ENCODE assay signal across 1 cellular context in the genomic region with DNA sequence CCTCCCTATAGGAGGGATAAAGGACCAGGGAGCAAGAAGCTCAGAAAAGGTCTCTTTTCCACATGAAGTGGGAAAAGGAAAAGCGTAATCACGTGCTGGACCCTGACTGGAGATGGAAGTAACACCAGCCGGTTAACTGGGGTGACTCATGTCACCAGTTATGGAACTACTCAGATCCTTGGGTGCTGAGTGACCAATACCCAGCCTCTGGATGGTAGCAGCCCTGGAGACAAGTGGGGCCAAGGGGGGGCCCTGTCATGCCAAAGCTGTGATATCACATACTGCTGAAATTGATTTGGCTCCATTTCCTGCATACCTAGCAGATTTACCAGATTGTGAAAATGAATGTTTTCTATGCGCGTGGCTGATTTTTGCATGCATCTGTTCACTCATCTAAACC.
TF ChIP-seq lines count a peak whose summit lies in the region.

No MANE protein-coding gene starts in this region.

TF ChIP-seq in SK-N-SH, 30 proteins besides CTCF, POLR2A, EP300 and RAD21:
- TF ChIP-seq TCF12 (IDR thresholded peaks at IDR 0.05) (peak; percentile 72), ELF1 (IDR thresholded peaks at IDR 0.05) (no peak), NFIC (IDR thresholded peaks at IDR 0.05; ENCODE audit: borderline replicate concordance) (peak; percentile 76), EZH2phosphoT487 (IDR thresholded peaks at IDR 0.05; ENCODE audit: borderline replicate concordance, low read depth) (no peak), SMC3 (IDR thresholded peaks at IDR 0.05; ENCODE audit: low read depth, low read length) (no peak), TEAD4 (IDR thresholded peaks at IDR 0.05; ENCODE audit: borderline replicate concordance, insufficient read depth) (0 out of 2 replicates have a peak, but pooled peaks have one; percentile 39), RXRA (IDR thresholded peaks at IDR 0.05; ENCODE audit: borderline replicate concordance, low read depth) (peak; percentile 38; the same call in 1 of the 2 replicates), JUND (IDR thresholded peaks at IDR 0.05) (peak; percentile 68), FOSL2 (IDR thresholded peaks at IDR 0.05; ENCODE audit: borderline replicate concordance, low read depth) (peak; percentile 71)
- TF ChIP-seq, protein P1, sequence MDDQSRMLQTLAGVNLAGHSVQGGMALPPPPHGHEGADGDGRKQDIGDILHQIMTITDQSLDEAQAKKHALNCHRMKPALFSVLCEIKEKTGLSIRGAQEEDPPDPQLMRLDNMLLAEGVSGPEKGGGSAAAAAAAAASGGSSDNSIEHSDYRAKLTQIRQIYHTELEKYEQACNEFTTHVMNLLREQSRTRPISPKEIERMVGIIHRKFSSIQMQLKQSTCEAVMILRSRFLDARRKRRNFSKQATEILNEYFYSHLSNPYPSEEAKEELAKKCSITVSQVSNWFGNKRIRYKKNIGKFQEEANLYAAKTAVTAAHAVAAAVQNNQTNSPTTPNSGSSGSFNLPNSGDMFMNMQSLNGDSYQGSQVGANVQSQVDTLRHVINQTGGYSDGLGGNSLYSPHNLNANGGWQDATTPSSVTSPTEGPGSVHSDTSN (IDR thresholded peaks at IDR 0.05): peak; percentile 57
- TF ChIP-seq, protein P2, sequence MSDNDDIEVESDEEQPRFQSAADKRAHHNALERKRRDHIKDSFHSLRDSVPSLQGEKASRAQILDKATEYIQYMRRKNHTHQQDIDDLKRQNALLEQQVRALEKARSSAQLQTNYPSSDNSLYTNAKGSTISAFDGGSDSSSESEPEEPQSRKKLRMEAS (IDR thresholded peaks at IDR 0.05; ENCODE audit: low read depth): peak; percentile 71
- TF ChIP-seq, protein P3, sequence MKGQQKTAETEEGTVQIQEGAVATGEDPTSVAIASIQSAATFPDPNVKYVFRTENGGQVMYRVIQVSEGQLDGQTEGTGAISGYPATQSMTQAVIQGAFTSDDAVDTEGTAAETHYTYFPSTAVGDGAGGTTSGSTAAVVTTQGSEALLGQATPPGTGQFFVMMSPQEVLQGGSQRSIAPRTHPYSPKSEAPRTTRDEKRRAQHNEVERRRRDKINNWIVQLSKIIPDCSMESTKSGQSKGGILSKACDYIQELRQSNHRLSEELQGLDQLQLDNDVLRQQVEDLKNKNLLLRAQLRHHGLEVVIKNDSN (IDR thresholded peaks at IDR 0.05; ENCODE audit: borderline replicate concordance, low read depth): peak; percentile 66; the same call in 1 of the 2 replicates
